ENCODE assay signal across 1 cellular context in genomic region chr2:173963817-173964564, GRCh38.
TF ChIP-seq lines count a peak whose summit lies in the region.

No MANE protein-coding gene starts in this region.

TF ChIP-seq in HepG2, 621 proteins besides CTCF, POLR2A, EP300 and RAD21 (continued from another document and continues in another):
- TF ChIP-seq IKZF5 (CRISPR knock-in tag; IDR thresholded peaks at IDR 0.05) (0 out of 2 replicates have a peak, but pooled peaks have one; percentile 10), TGIF2 (CRISPR knock-in tag; IDR thresholded peaks at IDR 0.05) (no peak), ELF1 (CRISPR knock-in tag; IDR thresholded peaks at IDR 0.05) (no peak), ZFP1 (CRISPR knock-in tag; IDR thresholded peaks at IDR 0.05) (0 out of 2 replicates have a peak, but pooled peaks have one; percentile 38), ZNF329 (CRISPR knock-in tag; IDR thresholded peaks at IDR 0.05; ENCODE audit: low read depth) (peak; percentile 67; the same call in 1 of the 2 replicates), KDM6A (CRISPR knock-in tag; IDR thresholded peaks at IDR 0.05; ENCODE audit: low read depth) (0 out of 2 replicates have a peak, but pooled peaks have one; percentile 44), ZNF136 (CRISPR knock-in tag; IDR thresholded peaks at IDR 0.05; ENCODE audit: low read depth) (no peak), MIER3 (CRISPR knock-in tag; IDR thresholded peaks at IDR 0.05; ENCODE audit: borderline replicate concordance) (no peak), ZNF562 (CRISPR knock-in tag; IDR thresholded peaks at IDR 0.05; ENCODE audit: borderline replicate concordance) (peak; percentile 29; the same call in 1 of the 2 replicates), ZNF24 (IDR thresholded peaks at IDR 0.05) (peak; percentile 34; the same call in 1 of the 2 replicates), TFDP1 (CRISPR knock-in tag; IDR thresholded peaks at IDR 0.05; ENCODE audit: borderline replicate concordance) (peak; percentile 96), ZBTB43 (CRISPR knock-in tag; conservative IDR thresholded peaks at IDR 0.05) (peak; percentile 85), PAX8 (CRISPR knock-in tag; IDR thresholded peaks at IDR 0.05; ENCODE audit: borderline replicate concordance) (peak; percentile 84; the same call in 1 of the 2 replicates), ZNF710 (CRISPR knock-in tag; IDR thresholded peaks at IDR 0.05; ENCODE audit: borderline replicate concordance) (0 out of 2 replicates have a peak, but pooled peaks have one; percentile 30), E2F1 (CRISPR knock-in tag; IDR thresholded peaks at IDR 0.05) (peak; percentile 54; the same call in 1 of the 2 replicates), NBN (conservative IDR thresholded peaks at IDR 0.05) (no peak), MBD4 (IDR thresholded peaks at IDR 0.05; ENCODE audit: borderline replicate concordance, low read length) (no peak), ZNF362 (CRISPR knock-in tag; IDR thresholded peaks at IDR 0.05; ENCODE audit: borderline replicate concordance) (no peak), ZNF12 (CRISPR knock-in tag; IDR thresholded peaks at IDR 0.05) (peak; percentile 26; the same call in 1 of the 2 replicates), FOXO4 (CRISPR knock-in tag; conservative IDR thresholded peaks at IDR 0.05) (no peak), AGO1 (IDR thresholded peaks at IDR 0.05; ENCODE audit: low read depth, low read length, poor library complexity, severe bottlenecking) (no peak), ZIK1 (CRISPR knock-in tag; IDR thresholded peaks at IDR 0.05; ENCODE audit: borderline replicate concordance, low read depth) (peak; percentile 88; the same call in 1 of the 2 replicates), PCBP2 (optimal IDR thresholded peaks at IDR 0.05; ENCODE audit: low read depth, low read length, poor library complexity, severe bottlenecking) (no peak), EHMT2 (IDR thresholded peaks at IDR 0.05; ENCODE audit: borderline replicate concordance, low read depth, low read length) (no peak), ARID3A (IDR thresholded peaks at IDR 0.05; ENCODE audit: low read depth, low read length) (no peak), SP5 (CRISPR knock-in tag; IDR thresholded peaks at IDR 0.05; ENCODE audit: borderline replicate concordance, low read depth) (peak; percentile 24; the same call in 1 of the 2 replicates), ZNF34 (CRISPR knock-in tag; IDR thresholded peaks at IDR 0.05; ENCODE audit: borderline replicate concordance) (no peak), ZSCAN29 (CRISPR knock-in tag; conservative IDR thresholded peaks at IDR 0.05) (no peak), PRDM10 (CRISPR knock-in tag; IDR thresholded peaks at IDR 0.05; ENCODE audit: low read depth) (0 out of 2 replicates have a peak, but pooled peaks have one; percentile 6), IRF9 (CRISPR knock-in tag; IDR thresholded peaks at IDR 0.05; ENCODE audit: borderline replicate concordance) (no peak; the same call in 1 of the 2 replicates), ATM (IDR thresholded peaks at IDR 0.05; ENCODE audit: borderline replicate concordance) (no peak), ZNF530 (CRISPR knock-in tag; IDR thresholded peaks at IDR 0.05; ENCODE audit: low read depth) (no peak), ZNF350 (CRISPR knock-in tag; IDR thresholded peaks at IDR 0.05; ENCODE audit: borderline replicate concordance, low read depth) (0 out of 2 replicates have a peak, but pooled peaks have one; percentile 39), ZBTB3 (CRISPR knock-in tag; IDR thresholded peaks at IDR 0.05; ENCODE audit: borderline replicate concordance, low read depth) (no peak), ZNF775 (CRISPR knock-in tag; IDR thresholded peaks at IDR 0.05; ENCODE audit: borderline replicate concordance) (no peak), MED8 (CRISPR knock-in tag; IDR thresholded peaks at IDR 0.05; ENCODE audit: insufficient replicate concordance) (no peak), YEATS4 (CRISPR knock-in tag; IDR thresholded peaks at IDR 0.05; ENCODE audit: borderline replicate concordance) (peak; percentile 92), TEAD3 (CRISPR knock-in tag; optimal IDR thresholded peaks at IDR 0.05; ENCODE audit: borderline replicate concordance) (peak; percentile 10), NR2F1 (CRISPR knock-in tag; IDR thresholded peaks at IDR 0.05) (no peak), RFXANK (CRISPR knock-in tag; IDR thresholded peaks at IDR 0.05) (no peak), HMG20A (CRISPR knock-in tag; IDR thresholded peaks at IDR 0.05; ENCODE audit: borderline replicate concordance) (no peak), HOXA9 (CRISPR knock-in tag; IDR thresholded peaks at IDR 0.05; ENCODE audit: borderline replicate concordance) (0 out of 2 replicates have a peak, but pooled peaks have one; percentile 16), ZNF44 (CRISPR knock-in tag; IDR thresholded peaks at IDR 0.05) (no peak), ZNF33B (CRISPR knock-in tag; IDR thresholded peaks at IDR 0.05) (no peak), BCL3 (CRISPR knock-in tag; IDR thresholded peaks at IDR 0.05) (peak; percentile 54; the same call in 1 of the 2 replicates)
